12 cellular contexts compared by ENCODE assay signal in the genomic region with DNA sequence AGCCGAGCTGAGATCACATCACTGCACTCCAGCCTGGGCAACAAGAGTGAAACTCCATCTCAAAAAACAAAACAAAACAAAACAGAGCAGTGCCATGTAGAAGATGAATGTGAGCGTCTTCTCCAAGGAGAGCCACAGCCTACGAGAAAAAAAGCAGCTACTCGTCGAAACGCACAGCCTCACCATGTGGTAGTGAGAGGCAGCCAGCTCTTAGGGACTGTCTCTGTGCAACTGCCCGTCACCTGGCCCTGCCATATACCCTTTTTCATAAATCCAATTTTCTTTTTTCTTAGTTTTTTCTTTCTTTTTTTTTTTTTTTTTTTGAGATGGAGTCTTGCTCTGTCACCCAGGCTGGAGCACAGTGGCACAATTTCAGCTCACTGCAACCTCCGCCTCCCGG. TPM values are rescaled to one million over a fixed set of nuclear protein-coding genes. Genes with fewer than 3 reads are reported as not detected.
DNase-seq lines count a peak whose midpoint lies in the region; ATAC-seq lines count a peak whose summit lies in the region.
"Not testable (repeated sequence)": the region's sequence is repeated elsewhere in the genome, so short reads cannot be mapped to it uniquely, and the experiment has no call there.
"Had no signal": no experiment of that assay in that cellular context is flagged by ENCODE, and none has a peak within 500 bp of the region (broad histone marks: within the 10 kb centered on the region; RNA-seq: fewer than 3 reads in every experiment).

No MANE protein-coding gene starts in this region.

- not testable (repeated sequence) for H3K9me3 Mint-ChIP-seq in activated T-helper 17 cell treated with anti-CD3 and anti-CD28 coated beads, Interleukin-2, amount 50 U/mL, for 72 hours; dendritic cell treated with granulocyte-macrophage colony-stimulating factor and Interleukin-4, amounts not matched to agents 40 ng/mL and 50 ng/mL, for 4 days; memory B cell

- H3K27ac Mint-ChIP-seq in activated T-helper 17 cell treated with anti-CD3 and anti-CD28 coated beads, Interleukin-2, amount 50 U/mL, for 72 hours, result not testable (repeated sequence)
- peak overlapping the region; percentile 96 for H3K27ac Mint-ChIP-seq in dendritic cell treated with granulocyte-macrophage colony-stimulating factor and Interleukin-4, amounts not matched to agents 40 ng/mL and 50 ng/mL, for 4 days
- H3K27ac Mint-ChIP-seq in memory B cell, result peak overlapping the region; percentile 97

- not testable (repeated sequence) for H3K9me3 ChIP-seq in right cardiac atrium (ENCODE audit: control insufficient read depth, low read length)

- peak overlapping the region; percentile 65 for H3K4me3 Mint-ChIP-seq in activated T-helper 17 cell treated with anti-CD3 and anti-CD28 coated beads, Interleukin-2, amount 50 U/mL, for 72 hours
- not testable (repeated sequence) for H3K4me3 Mint-ChIP-seq in dendritic cell treated with granulocyte-macrophage colony-stimulating factor and Interleukin-4, amounts not matched to agents 40 ng/mL and 50 ng/mL, for 4 days; memory B cell

- not testable (repeated sequence) for H3K36me3 Mint-ChIP-seq in activated T-helper 17 cell treated with anti-CD3 and anti-CD28 coated beads, Interleukin-2, amount 50 U/mL, for 72 hours (ENCODE audit: low read depth); dendritic cell treated with granulocyte-macrophage colony-stimulating factor and Interleukin-4, amounts not matched to agents 40 ng/mL and 50 ng/mL, for 4 days (ENCODE audit: low read depth); memory B cell

- H3K27ac ChIP-seq in right cardiac atrium (ENCODE audit: low read length), result not testable (repeated sequence)
- peak overlapping the region; percentile 88 for H3K27ac ChIP-seq in substantia nigra (ENCODE audit: low read depth, low read length, poor library complexity, severe bottlenecking)

- not testable (repeated sequence) for H3K27me3 Mint-ChIP-seq in activated T-helper 17 cell treated with anti-CD3 and anti-CD28 coated beads, Interleukin-2, amount 50 U/mL, for 72 hours; dendritic cell treated with granulocyte-macrophage colony-stimulating factor and Interleukin-4, amounts not matched to agents 40 ng/mL and 50 ng/mL, for 4 days
- peaks cover 11% of the 10 kb centered on the region for H3K27me3 Mint-ChIP-seq in memory B cell

- not testable (repeated sequence) for H3K4me1 ChIP-seq in right cardiac atrium (ENCODE audit: control insufficient read depth, insufficient read depth, low read length)

- H3K27me3 ChIP-seq in H7 (ENCODE audit: control insufficient read depth, insufficient read depth, low read length); right cardiac atrium (ENCODE audit: control insufficient read depth, insufficient read depth): not testable (repeated sequence)

- not testable (repeated sequence) for H3K4me3 ChIP-seq in H7 (ENCODE audit: insufficient read depth, low read depth, low read length); right cardiac atrium (ENCODE audit: low read length)

- not testable (repeated sequence) for H3K36me3 ChIP-seq in H7 (replicated peaks; ENCODE audit: control insufficient read depth, insufficient read depth, low read length)

- ATAC-seq in activated T-helper 17 cell treated with anti-CD3 and anti-CD28 coated beads, Interleukin-2, amount 50 U/mL, for 72 hours (replicated peaks); right cardiac atrium; memory B cell (ENCODE audit: low read depth): not testable (repeated sequence)

- DNase-seq in Ammon's horn (ENCODE audit: low spot score) (peak; percentile 50), H7 (peak; percentile 30), right cardiac atrium (peak in 2 of 3 donors; percentile 3 to 17), substantia nigra (lab: John Stamatoyannopoulos, UW) (peak in 1 of 49 donors; percentile 41)
- not testable (repeated sequence) for DNase-seq in memory B cell (ENCODE audit: low spot score in 2 of 2)

- 91% methylated on average over 9 of the region's 9 CpGs for WGBS in right cardiac atrium

- H3K4me1 Mint-ChIP-seq in activated T-helper 17 cell treated with anti-CD3 and anti-CD28 coated beads, Interleukin-2, amount 50 U/mL, for 72 hours; memory B cell: not testable (repeated sequence)
- H3K4me1 Mint-ChIP-seq in dendritic cell treated with granulocyte-macrophage colony-stimulating factor and Interleukin-4, amounts not matched to agents 40 ng/mL and 50 ng/mL, for 4 days (ENCODE audit: low read depth), result peaks cover 77% of the 10 kb centered on the region

- intact Hi-C loops in dendritic cell treated with granulocyte-macrophage colony-stimulating factor and Interleukin-4, amounts not matched to agents 40 ng/mL and 50 ng/mL, for 4 days (cut with micrococcal nuclease); right cardiac atrium (cut with DNase I): not testable (repeated sequence)

RNA-seq across cellular contexts. Expression of a gene that starts 11.3 kb away (rescaled TPM):
- total RNA-seq in H7 (2014; rRNA removed; shearing (Covaris generic)), result not detected in 2 replicates
- not detected for total RNA-seq in activated T-helper 17 cell treated with anti-CD3 and anti-CD28 coated beads, Interleukin-2, amount 50 U/mL, for 72 hours
- total RNA-seq in right cardiac atrium, result not detected
- polyA plus RNA-seq in right cardiac atrium, result not detected
- total RNA-seq: Calu3; CD8-positive, alpha-beta T cell; GM23338; HFFc6; IMR-90 had no signal
- polyA plus RNA-seq: GM23338, IMR-90 had no signal

RNA-seq across cellular contexts. Expression of a gene that starts 12.0 kb away (rescaled TPM):
- total RNA-seq in H7 (2014; rRNA removed; shearing (Covaris generic)), result 1.5 and 2.0 TPM in 2 replicates
- total RNA-seq in activated T-helper 17 cell treated with anti-CD3 and anti-CD28 coated beads, Interleukin-2, amount 50 U/mL, for 72 hours, result 1 to 10 TPM; 1.2 to 2.4 TPM
- 10 to 100 TPM in 3 of 4 donors, 1 to 10 TPM in 1; 8.6 to 15.4 (median 12.6) TPM for total RNA-seq in right cardiac atrium
- polyA plus RNA-seq in right cardiac atrium, result 10.4 TPM
- total RNA-seq: Calu3 had no signal
